In genomic region chr6:159646731-159647130, GRCh38 we compare ENCODE assay signal across 13 cellular contexts. TPM values are rescaled to one million over a fixed set of nuclear protein-coding genes. Genes with fewer than 3 reads are reported as not detected.
A peak's percentile ranks its signal among the peaks of the same experiment; 100 is the strongest.
DNase-seq lines count a peak whose midpoint lies in the region; ATAC-seq and TF ChIP-seq lines count a peak whose summit lies in the region.
"Had no signal": no experiment of that assay in that cellular context is flagged by ENCODE, and none has a peak within 500 bp of the region (broad histone marks: within the 10 kb centered on the region; RNA-seq: fewer than 3 reads in every experiment).

No MANE protein-coding gene starts in this region.

- no peaks in the 10 kb centered on the region for H3K4me1 Mint-ChIP-seq in activated naive CD8-positive, alpha-beta T cell treated with anti-CD3 and anti-CD28 coated beads, Interleukin-2, amount 10 ng/mL, durations not matched to agents 7 days and 5 days
- H3K4me1 Mint-ChIP-seq in activated naive CD8-positive, alpha-beta T cell treated with anti-CD3 and anti-CD28 coated beads for 36 hours: peaks cover 3% of the 10 kb centered on the region
- no peaks in the 10 kb centered on the region for H3K4me1 Mint-ChIP-seq in T-helper 2 cell treated with Interferon-gamma antibody and Interleukin-4, amounts not matched to agents 5 μg/mL and 100 μg/mL, for 36 hours (ENCODE audit: low read depth)

- no peak for TF ChIP-seq CTCF in astrocyte of the cerebellum (IDR thresholded peaks at IDR 0.05; ENCODE audit: low read depth, low read length, missing control alignments)

- no peak for DNase-seq in activated naive CD8-positive, alpha-beta T cell treated with anti-CD3 and anti-CD28 coated beads, Interleukin-2, amount 10 ng/mL, durations not matched to agents 7 days and 5 days
- no peak for DNase-seq in activated naive CD8-positive, alpha-beta T cell treated with anti-CD3 and anti-CD28 coated beads for 36 hours
- peak; percentile 55 for DNase-seq in astrocyte of the cerebellum (ENCODE audit: low read depth)
- DNase-seq in globus pallidus (ENCODE audit: low spot score): no peak
- no peak for DNase-seq in NCI-H524 (lab: John Stamatoyannopoulos, UW)
- DNase-seq in T-helper 2 cell treated with Interferon-gamma antibody and Interleukin-4, amounts not matched to agents 5 μg/mL and 100 μg/mL, for 36 hours (ENCODE audit: low spot score): no peak
- DNase-seq in NCI-H2171 (lab: John Stamatoyannopoulos, UW): no peak
- DNase-seq: islet precursor cell, NCI-H2029, T-helper 9 cell had no signal

- in situ Hi-C loops in astrocyte of the cerebellum (cut with HindIII; ENCODE audit: low sequenced_read_pairs): no loop called here

- H3K27me3 Mint-ChIP-seq in activated naive CD8-positive, alpha-beta T cell treated with anti-CD3 and anti-CD28 coated beads, Interleukin-2, amount 10 ng/mL, durations not matched to agents 7 days and 5 days: no peaks in the 10 kb centered on the region
- H3K27me3 Mint-ChIP-seq in activated naive CD8-positive, alpha-beta T cell treated with anti-CD3 and anti-CD28 coated beads for 36 hours: no peaks in the 10 kb centered on the region
- H3K27me3 Mint-ChIP-seq in T-helper 2 cell treated with Interferon-gamma antibody and Interleukin-4, amounts not matched to agents 5 μg/mL and 100 μg/mL, for 36 hours (ENCODE audit: low read depth): peaks cover 3% of the 10 kb centered on the region
- H3K27me3 Mint-ChIP-seq: brain had no signal

- peak; percentile 10 for ATAC-seq in activated naive CD8-positive, alpha-beta T cell treated with anti-CD3 and anti-CD28 coated beads, Interleukin-2, amount 10 ng/mL, durations not matched to agents 7 days and 5 days (ENCODE audit: low read depth)
- ATAC-seq in HG03066 (IDR thresholded peaks at IDR 0.05; ENCODE audit: low read depth, unreplicated experiment): peak; percentile 94

- no peak overlapping the region for H3K4me3 ChIP-seq in astrocyte of the cerebellum (ENCODE audit: low read depth, low read length)
- H3K4me3 ChIP-seq: tibial nerve had no signal

- no peak overlapping the region for H3K4me3 Mint-ChIP-seq in activated naive CD8-positive, alpha-beta T cell treated with anti-CD3 and anti-CD28 coated beads, Interleukin-2, amount 10 ng/mL, durations not matched to agents 7 days and 5 days
- H3K4me3 Mint-ChIP-seq in activated naive CD8-positive, alpha-beta T cell treated with anti-CD3 and anti-CD28 coated beads for 36 hours: no peak overlapping the region
- no peak overlapping the region for H3K4me3 Mint-ChIP-seq in T-helper 2 cell treated with Interferon-gamma antibody and Interleukin-4, amounts not matched to agents 5 μg/mL and 100 μg/mL, for 36 hours
- H3K4me3 Mint-ChIP-seq: brain had no signal

- peaks cover 5% of the 10 kb centered on the region for H3K36me3 Mint-ChIP-seq in activated naive CD8-positive, alpha-beta T cell treated with anti-CD3 and anti-CD28 coated beads, Interleukin-2, amount 10 ng/mL, durations not matched to agents 7 days and 5 days
- peaks cover 5% of the 10 kb centered on the region for H3K36me3 Mint-ChIP-seq in activated naive CD8-positive, alpha-beta T cell treated with anti-CD3 and anti-CD28 coated beads for 36 hours
- no peaks in the 10 kb centered on the region for H3K36me3 Mint-ChIP-seq in T-helper 2 cell treated with Interferon-gamma antibody and Interleukin-4, amounts not matched to agents 5 μg/mL and 100 μg/mL, for 36 hours (ENCODE audit: low read depth)
- H3K36me3 Mint-ChIP-seq: brain had no signal

- H3K9me3 Mint-ChIP-seq in activated naive CD8-positive, alpha-beta T cell treated with anti-CD3 and anti-CD28 coated beads, Interleukin-2, amount 10 ng/mL, durations not matched to agents 7 days and 5 days: peaks cover 4% of the 10 kb centered on the region
- peaks cover 5% of the 10 kb centered on the region for H3K9me3 Mint-ChIP-seq in activated naive CD8-positive, alpha-beta T cell treated with anti-CD3 and anti-CD28 coated beads for 36 hours
- H3K9me3 Mint-ChIP-seq in T-helper 2 cell treated with Interferon-gamma antibody and Interleukin-4, amounts not matched to agents 5 μg/mL and 100 μg/mL, for 36 hours: no peaks in the 10 kb centered on the region

- POLR2A ChIA-PET in activated naive CD8-positive, alpha-beta T cell treated with anti-CD3 and anti-CD28 coated beads, Interleukin-2, amount 10 ng/mL, durations not matched to agents 7 days and 5 days (lab: Charles Lee): no interaction called here

- H3K27ac Mint-ChIP-seq in activated naive CD8-positive, alpha-beta T cell treated with anti-CD3 and anti-CD28 coated beads, Interleukin-2, amount 10 ng/mL, durations not matched to agents 7 days and 5 days: no peak overlapping the region
- H3K27ac Mint-ChIP-seq in activated naive CD8-positive, alpha-beta T cell treated with anti-CD3 and anti-CD28 coated beads for 36 hours: no peak overlapping the region
- H3K27ac Mint-ChIP-seq in T-helper 2 cell treated with Interferon-gamma antibody and Interleukin-4, amounts not matched to agents 5 μg/mL and 100 μg/mL, for 36 hours: no peak overlapping the region
- H3K27ac Mint-ChIP-seq: brain had no signal

RNA-seq across cellular contexts. Expression of gene SOD2, which starts 46.3 kb away (rescaled TPM):
- 10 to 100 TPM; 68.4 to 72.1 TPM for total RNA-seq in activated naive CD8-positive, alpha-beta T cell treated with anti-CD3 and anti-CD28 coated beads, Interleukin-2, amount 10 ng/mL, durations not matched to agents 7 days and 5 days
- total RNA-seq in activated naive CD8-positive, alpha-beta T cell treated with anti-CD3 and anti-CD28 coated beads for 36 hours: 100 to 1,000 TPM; 112 to 122 TPM
